Comparison of ENCODE assay signal across 14 cellular contexts in genomic region chr15:37016287-37016686, GRCh38.
DNase-seq lines count a peak whose midpoint lies in the region; ATAC-seq, FAIRE-seq and TF ChIP-seq lines count a peak whose summit lies in the region.
"Had no signal": no experiment of that assay in that cellular context is flagged by ENCODE, and none has a peak within 500 bp of the region (broad histone marks: within the 10 kb centered on the region; RNA-seq: fewer than 3 reads in every experiment).

No MANE protein-coding gene starts in this region.

- RAD21 ChIA-PET in GM12878 (lab: Charles Lee; ENCODE audit: unreplicated experiment): interaction anchor here (0.7 to 3.2 kb wide), 5 partner anchors 12 to 85 kb away, joined by 3 to 13 read pairs (median 6); no protein-coding TSS in a partner anchor

- in situ Hi-C loops in GM12878 (cut with MboI): no loop called here

- BruUV-seq in GM12878 (replicated peaks; lab: Mats Ljungman, UMichigan): no TSS peak

- TF ChIP-seq POLR2A in GM12878 (IDR thresholded peaks at IDR 0.05; ENCODE audit: low read depth, low read length) (no peak), sigmoid colon (IDR thresholded peaks at IDR 0.05) (no peak)

- SMC1A ChIA-PET in GM12878 (lab: Charles Lee; ENCODE audit: uncharacterized antibody, unreplicated experiment): interaction anchor here (1.0 to 2.5 kb wide), 12 partner anchors 9 to 89 kb away, joined by 3 to 13 read pairs (median 4); no protein-coding TSS in a partner anchor

- H3K4me1 ChIP-seq in GM12878 (ENCODE audit: control insufficient read depth, insufficient read depth, low read length) (peaks cover 19% of the 10 kb centered on the region), heart right ventricle (peaks cover 5 to 71% (median 44%) of the 10 kb centered on the region in 9 donors), sigmoid colon (peaks cover 0 to 82% (median 63%) of the 10 kb centered on the region in 4 donors)

- 33% methylated on average over 7 of the region's 7 CpGs for WGBS in GM12878 (ENCODE audit: insufficient coverage, insufficient replicate concordance, low lambda C conversion rate, missing lambda C conversion rate)
- 22 to 25% methylated on average over 7 of the region's 7 CpGs for WGBS in heart right ventricle, 2 donors
- WGBS in sigmoid colon, 2 donors: 48 to 59% methylated on average over 7 of the region's 7 CpGs

- no peaks in the 10 kb centered on the region; the same call in 1 of the 2 replicates for H3K79me2 ChIP-seq in GM12878 (ENCODE audit: control insufficient read depth, insufficient read depth, low read length)

- intact Hi-C loops in GM12878 (cut with micrococcal nuclease; ENCODE audit: unreplicated experiment) (loop anchor here (10.0 kb wide), 1 partner anchor 131 kb away; no protein-coding TSS in a partner anchor), heart right ventricle (cut with DNase I) (loop anchor here in 4 of 10 donors (5.0 to 10.0 kb wide), 3 partner anchors 76 to 81 kb away; no protein-coding TSS in a partner anchor), sigmoid colon (cut with DNase I) (loop anchor here (5.0 to 10.0 kb wide), 2 partner anchors 81 to 411 kb away; no protein-coding TSS in a partner anchor)

- POLR2A ChIA-PET in GM12878 (lab: Charles Lee): interaction anchor here (0.6 to 1.3 kb wide), 3 partner anchors 10 to 32 kb away, joined by 3 to 5 read pairs (median 4); no protein-coding TSS in a partner anchor

- no peak for TF ChIP-seq CTCF in GM12878 (IDR thresholded peaks at IDR 0.05 in 2 of 3, conservative IDR thresholded peaks at IDR 0.05 in 1 of 3; ENCODE audit: control insufficient read depth in 2 of 3, extremely low read depth in 1 of 3, insufficient read depth in 1 of 3, low read depth in 3 of 3, low read length in 3 of 3)
- TF ChIP-seq CTCF in heart right ventricle (IDR thresholded peaks at IDR 0.05): no peak
- no peak for TF ChIP-seq CTCF in sigmoid colon (IDR thresholded peaks at IDR 0.05)

- CTCF ChIA-PET in GM12878 (lab: Yijun Ruan, JAX): interaction anchor here (0.7 to 1.4 kb wide), 6 partner anchors 33 to 88 kb away, joined by 3 to 5 read pairs (median 4); no protein-coding TSS in a partner anchor

- peak overlapping the region; percentile 39; the same call in 1 of the 2 replicates for H3K4me3 ChIP-seq in GM12878
- no peak overlapping the region for H3K4me3 ChIP-seq in heart right ventricle
- H3K4me3 ChIP-seq in sigmoid colon: peak overlapping the region in 2 of 4 donors; percentile 17 to 21

- no peaks in the 10 kb centered on the region for H3K27me3 ChIP-seq in GM12878 (replicated peaks in 1 of 2; ENCODE audit: control insufficient read depth in 2 of 2, insufficient read depth in 2 of 2, low read length in 1 of 2)
- H3K27me3 ChIP-seq in heart right ventricle: no peaks in the 10 kb centered on the region
- no peaks in the 10 kb centered on the region for H3K27me3 ChIP-seq in sigmoid colon

- ATAC-seq in GM12878 (no peak), heart right ventricle (peak in 6 of 8 donors; percentile 31 to 71 (median 52)), GM21381 (IDR thresholded peaks at IDR 0.05; ENCODE audit: unreplicated experiment) (no peak)

- H2AFZ ChIP-seq in GM12878 (ENCODE audit: control insufficient read depth, low read depth, low read length): no peak overlapping the region

- DNase-seq in GM04504 (ENCODE audit: low read depth): peak; percentile 60
- DNase-seq in GM12878 (ENCODE audit: low read depth, low spot score): no peak
- DNase-seq in heart right ventricle: peak in 1 of 2 donors; percentile 24
- peak; percentile 87 for DNase-seq in sigmoid colon
- DNase-seq in stimulated activated CD4-positive, alpha-beta T cell treated with anti-CD3 and anti-CD28 coated beads, Interleukin-4, amount 100 ng/mL, for 4 hours: no peak
- no peak for DNase-seq in dedifferentiated amniotic fluid mesenchymal stem cell (ENCODE audit: extremely low spot score)
- DNase-seq in NCI-H2107 treated with DMSO at 0.1 percent for 48 hours (lab: John Stamatoyannopoulos, UW; ENCODE audit: unreplicated experiment): no peak
- DNase-seq: activated CD8-positive, alpha-beta memory T cell treated with anti-CD3 and anti-CD28 coated beads for 24 hours; CD4-positive, alpha-beta T cell; Kasumi-1; NCI-H226; stimulated activated CD4-positive, alpha-beta T cell treated with anti-CD3 and anti-CD28 coated beads, Interleukin-15, amount 100 ng/mL, for 24 hours had no signal

- H3K4me2 ChIP-seq in GM12878 (ENCODE audit: control insufficient read depth, insufficient read depth): no peak overlapping the region

- FAIRE-seq in GM12878 (lab: Jason Lieb, UNC): no peak
- FAIRE-seq: GM12892 had no signal

- TF ChIP-seq EP300 in GM12878 (IDR thresholded peaks at IDR 0.05; ENCODE audit: borderline replicate concordance in 1 of 2, control insufficient read depth in 1 of 2, low read depth in 2 of 2, low read length in 2 of 2) (no peak), sigmoid colon (IDR thresholded peaks at IDR 0.05) (peak in 2 of 4 donors; percentile 37 to 46)

- no peak overlapping the region for H3K9ac ChIP-seq in GM12878 (ENCODE audit: control insufficient read depth, insufficient read depth, low read length)

- no peaks in the 10 kb centered on the region for H3K36me3 ChIP-seq in GM12878 (ENCODE audit: control insufficient read depth in 2 of 2, insufficient read depth in 2 of 2, low read length in 1 of 2)
- H3K36me3 ChIP-seq in heart right ventricle: no peaks in the 10 kb centered on the region
- H3K36me3 ChIP-seq in sigmoid colon: no peaks in the 10 kb centered on the region

- TF ChIP-seq RAD21 in GM12878 (IDR thresholded peaks at IDR 0.05; ENCODE audit: insufficient read depth, low read depth, low read length): no peak

- H3K9me3 ChIP-seq in GM12878 (replicated peaks; ENCODE audit: control insufficient read depth, insufficient read depth, low read length) (no peaks in the 10 kb centered on the region; the same call in 2 of the 3 replicates), heart right ventricle (no peaks in the 10 kb centered on the region), sigmoid colon (no peaks in the 10 kb centered on the region)

- no peaks in the 10 kb centered on the region for H4K20me1 ChIP-seq in GM12878 (ENCODE audit: control insufficient read depth, insufficient read depth)

- H3K27ac ChIP-seq in GM12878 (ENCODE audit: control insufficient read depth, insufficient read depth) (no peak overlapping the region), heart right ventricle (peak overlapping the region; percentile 14 to 89 (median 78)), sigmoid colon (peak overlapping the region; percentile 72 to 83 (median 81))

TF ChIP-seq in GM12878, 131 proteins besides CTCF, POLR2A, EP300 and RAD21:
- TF ChIP-seq ELK1 (IDR thresholded peaks at IDR 0.05; ENCODE audit: low read depth, low read length) (no peak), DPF2 (IDR thresholded peaks at IDR 0.05) (no peak), EED (IDR thresholded peaks at IDR 0.05; ENCODE audit: low read depth) (no peak), SMAD1 (IDR thresholded peaks at IDR 0.05; ENCODE audit: low read depth, partially characterized antibody) (no peak), ZNF384 (IDR thresholded peaks at IDR 0.05; ENCODE audit: borderline replicate concordance, low read depth, low read length) (no peak), ZNF217 (IDR thresholded peaks at IDR 0.05) (no peak), SUZ12 (IDR thresholded peaks at IDR 0.05; ENCODE audit: unreplicated experiment) (no peak), LARP7 (IDR thresholded peaks at IDR 0.05) (no peak), IRF5 (IDR thresholded peaks at IDR 0.05; ENCODE audit: borderline replicate concordance) (no peak), JUND (IDR thresholded peaks at IDR 0.05; ENCODE audit: low read depth, low read length) (no peak), SIX5 (IDR thresholded peaks at IDR 0.05; ENCODE audit: low read depth, low read length, severe bottlenecking) (no peak), ESRRA (IDR thresholded peaks at IDR 0.05; ENCODE audit: low read length) (no peak)

Comparison
In these comparisons a context has a peak if more than half of its experiments do, and no peak if none do; other contexts are left out.
1. DNase-seq: peak in GM04504 (single experiment) and sigmoid colon (single experiment); none in GM12878 (single experiment), stimulated activated CD4-positive, alpha-beta T cell treated with anti-CD3 and anti-CD28 coated beads, Interleukin-4, amount 100 ng/mL, for 4 hours (0 of 2), dedifferentiated amniotic fluid mesenchymal stem cell (single experiment) and NCI-H2107 treated with DMSO at 0.1 percent for 48 hours (single experiment).
2. ATAC-seq: peak in heart right ventricle (6 of 8); none in GM12878 (single experiment) and GM21381 (single experiment).